Comparison of ENCODE assay signal across 7 cellular contexts in genomic region chr2:33462512-33462911, GRCh38. TPM values are rescaled to one million over a fixed set of nuclear protein-coding genes. Genes with fewer than 3 reads are reported as not detected.
DNase-seq lines count a peak whose midpoint lies in the region; ATAC-seq and TF ChIP-seq lines count a peak whose summit lies in the region.
"Not testable (repeated sequence)": the region's sequence is repeated elsewhere in the genome, so short reads cannot be mapped to it uniquely, and the experiment has no call there.
"Had no signal": no experiment of that assay in that cellular context is flagged by ENCODE, and none has a peak within 500 bp of the region (broad histone marks: within the 10 kb centered on the region; RNA-seq: fewer than 3 reads in every experiment).

No MANE protein-coding gene starts in this region.

- H3K4me1 Mint-ChIP-seq in GM23338; activated T-helper 17 cell treated with anti-CD3 and anti-CD28 coated beads, Interleukin-2, amount 50 U/mL, for 72 hours: not testable (repeated sequence)
- peaks cover 18% of the 10 kb centered on the region for H3K4me1 Mint-ChIP-seq in osteocyte (ENCODE audit: unreplicated experiment)

- H3K79me2 ChIP-seq in GM23338 (replicated peaks; ENCODE audit: insufficient read depth), result not testable (repeated sequence)

- H3K9me2 ChIP-seq in GM23338 (ENCODE audit: insufficient read depth), result not testable (repeated sequence)

- H3K27me3 ChIP-seq in GM23338 (ENCODE audit: insufficient read depth), result not testable (repeated sequence)

- not testable (repeated sequence) for H3K36me3 Mint-ChIP-seq in GM23338 (ENCODE audit: low read depth); activated T-helper 17 cell treated with anti-CD3 and anti-CD28 coated beads, Interleukin-2, amount 50 U/mL, for 72 hours (ENCODE audit: low read depth); osteocyte (ENCODE audit: unreplicated experiment)

- peak; percentile 8 for DNase-seq in DMS53 (lab: John Stamatoyannopoulos, UW)
- DNase-seq in GM23338 (ENCODE audit: low spot score), result peak; percentile 20
- DNase-seq in NCI-H69 (lab: John Stamatoyannopoulos, UW), result peak; percentile 1
- peak; percentile 21 for DNase-seq in choroid plexus epithelial cell (ENCODE audit: low read depth)
- not testable (repeated sequence) for DNase-seq in osteocyte (ENCODE audit: extremely low spot score, unreplicated experiment)

- H4K20me1 ChIP-seq in GM23338 (replicated peaks; ENCODE audit: insufficient read depth), result not testable (repeated sequence)

- not testable (repeated sequence) for H3K27ac Mint-ChIP-seq in GM23338; activated T-helper 17 cell treated with anti-CD3 and anti-CD28 coated beads, Interleukin-2, amount 50 U/mL, for 72 hours
- peak overlapping the region; percentile 69 for H3K27ac Mint-ChIP-seq in osteocyte (ENCODE audit: unreplicated experiment)

- H3K4me1 ChIP-seq in GM23338 (ENCODE audit: insufficient read depth), result not testable (repeated sequence)

- not testable (repeated sequence) for H3K4me2 ChIP-seq in GM23338

- not testable (repeated sequence) for TF ChIP-seq CTCF in GM23338 (conservative IDR thresholded peaks at IDR 0.05; ENCODE audit: low read depth in 2 of 2); choroid plexus epithelial cell (conservative IDR thresholded peaks at IDR 0.05; ENCODE audit: low read depth, low read length); osteocyte (IDR thresholded peaks at IDR 0.05)

- H3F3A ChIP-seq in GM23338 (replicated peaks; ENCODE audit: low read depth), result not testable (repeated sequence)

- not testable (repeated sequence) for H3K36me3 ChIP-seq in GM23338 (ENCODE audit: insufficient read depth)

- H2AFZ ChIP-seq in GM23338, result not testable (repeated sequence)

- not testable (repeated sequence) for H3K4me3 ChIP-seq in GM23338; choroid plexus epithelial cell (ENCODE audit: low read depth, low read length)

- H3K9me3 Mint-ChIP-seq in GM23338; activated T-helper 17 cell treated with anti-CD3 and anti-CD28 coated beads, Interleukin-2, amount 50 U/mL, for 72 hours; osteocyte (ENCODE audit: unreplicated experiment): not testable (repeated sequence)

- not testable (repeated sequence) for H3K27me3 Mint-ChIP-seq in GM23338 (ENCODE audit: insufficient read depth, low read depth, poor library complexity); activated T-helper 17 cell treated with anti-CD3 and anti-CD28 coated beads, Interleukin-2, amount 50 U/mL, for 72 hours; osteocyte (ENCODE audit: unreplicated experiment)

- not testable (repeated sequence) for H3K27ac ChIP-seq in GM23338 (ENCODE audit: low read depth)

- H3K4me3 Mint-ChIP-seq in GM23338; activated T-helper 17 cell treated with anti-CD3 and anti-CD28 coated beads, Interleukin-2, amount 50 U/mL, for 72 hours; osteocyte (ENCODE audit: unreplicated experiment): not testable (repeated sequence)

- ATAC-seq in GM23338, result not testable (repeated sequence)
- ATAC-seq in activated T-helper 17 cell treated with anti-CD3 and anti-CD28 coated beads, Interleukin-2, amount 50 U/mL, for 72 hours (replicated peaks), result peak; percentile 24

RNA-seq across cellular contexts. Expression of gene RASGRP3, which starts 13.9 kb away (rescaled TPM):
- 0.69 TPM in 1 of 2 replicates, not detected in the other for total RNA-seq in GM23338 (2014; rRNA removed; shearing (Covaris generic))
- 0.19 and 0.23 TPM in 2 replicates for polyA plus RNA-seq in GM23338 (2016; fragmentation: Nextera tagmentation; extraction: Ambion mirVana)
- 1 to 10 TPM; 2.3 to 5.7 TPM for total RNA-seq in activated T-helper 17 cell treated with anti-CD3 and anti-CD28 coated beads, Interleukin-2, amount 50 U/mL, for 72 hours
- total RNA-seq in osteocyte, result 2.1 and 3.3 TPM in 2 replicates
- total RNA-seq: H1 had no signal
